Comparison of ENCODE assay signal across 13 cellular contexts in the genomic region with DNA sequence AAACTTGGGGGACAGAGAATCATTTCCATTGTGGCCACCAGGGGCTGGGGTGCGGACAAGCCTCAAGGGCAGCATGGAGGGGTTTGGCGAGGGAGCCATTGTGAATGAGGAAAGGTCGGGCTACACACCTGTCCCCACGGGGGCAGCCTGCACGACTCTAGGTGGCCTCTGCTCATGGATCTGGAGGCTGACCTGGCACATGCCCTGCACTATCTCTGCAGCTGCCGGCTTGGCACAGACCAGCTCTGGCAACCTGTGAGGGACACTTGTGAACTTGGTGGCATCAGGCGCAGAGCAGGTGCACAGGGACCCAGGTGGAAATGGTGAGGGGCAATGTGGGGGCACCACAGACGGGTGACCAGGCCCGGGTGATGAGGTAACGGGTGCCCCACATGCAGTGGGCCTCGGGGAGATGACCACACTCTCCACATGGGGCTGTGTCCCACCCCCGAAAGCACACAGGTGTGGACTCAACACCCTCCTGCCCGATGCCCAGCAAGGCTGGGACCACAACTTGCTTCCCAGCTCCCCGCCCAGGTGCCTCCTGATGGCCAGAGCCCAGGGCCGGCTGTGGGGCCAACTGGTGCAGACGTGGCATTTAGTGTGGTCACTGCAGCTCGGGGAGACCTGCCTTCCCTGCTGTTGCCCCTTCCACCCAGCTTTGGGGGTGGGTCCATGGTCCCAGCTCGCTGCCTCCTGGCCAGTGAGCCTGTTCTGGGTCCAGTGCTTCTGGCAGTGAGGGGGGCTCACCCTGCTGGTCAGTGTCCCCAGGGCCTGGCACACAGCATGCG.
DNase-seq lines count a peak whose midpoint lies in the region; ATAC-seq and TF ChIP-seq lines count a peak whose summit lies in the region.
"Had no signal": no experiment of that assay in that cellular context is flagged by ENCODE, and none has a peak within 500 bp of the region (broad histone marks: within the 10 kb centered on the region; RNA-seq: fewer than 3 reads in every experiment).

No MANE protein-coding gene starts in this region.

- peak; percentile 64 for DNase-seq in Right ventricle myocardium superior
- DNase-seq in left cardiac atrium, result no peak
- DNase-seq in chondrocyte (ENCODE audit: low spot score), result no peak
- DNase-seq in left lobe of liver (ENCODE audit: low spot score), result no peak
- DNase-seq in upper lobe of left lung, result peak; percentile 18 to 56
- DNase-seq in activated naive CD8-positive, alpha-beta T cell treated with anti-CD3 and anti-CD28 coated beads, Interleukin-2, amount 50 U/mL, for 24 hours, result no peak
- no peak for DNase-seq in dermis blood vessel endothelial cell
- no peak for DNase-seq in retina
- DNase-seq: ACHN; NCI-H2081; stimulated activated naive CD4-positive, alpha-beta T cell had no signal

- WGBS in upper lobe of left lung, 2 donors, result 92 to 96% methylated on average over 8 to 16 of the region's 19 CpGs

- no peak overlapping the region for H3K4me3 ChIP-seq in upper lobe of left lung
- H3K4me3 ChIP-seq: cardiac muscle cell, vagina had no signal

- no peak overlapping the region for H3K27ac ChIP-seq in upper lobe of left lung
- H3K27ac ChIP-seq: cardiac muscle cell, vagina had no signal

- no peaks in the 10 kb centered on the region for H3K9me3 Mint-ChIP-seq in chondrocyte (ENCODE audit: low read depth)
- H3K9me3 Mint-ChIP-seq in activated naive CD8-positive, alpha-beta T cell treated with anti-CD3 and anti-CD28 coated beads, Interleukin-2, amount 50 U/mL, for 24 hours, result no peaks in the 10 kb centered on the region

- TF ChIP-seq POLR2A in upper lobe of left lung (IDR thresholded peaks at IDR 0.05), result no peak

- ATAC-seq in Right ventricle myocardium superior (ENCODE audit: poor library complexity) (peak; percentile 42), left cardiac atrium (no peak), left lobe of liver (peak; percentile 71), upper lobe of left lung (ENCODE audit: low FRiP score in 2 of 2) (no peak)
- no peak for ATAC-seq in activated naive CD8-positive, alpha-beta T cell treated with anti-CD3 and anti-CD28 coated beads, Interleukin-2, amount 50 U/mL, for 24 hours

- H3K9me3 ChIP-seq in upper lobe of left lung, result no peaks in the 10 kb centered on the region
- H3K9me3 ChIP-seq: vagina had no signal

- H3K27ac Mint-ChIP-seq in chondrocyte (ENCODE audit: unreplicated experiment), result peak overlapping the region; percentile 36
- H3K27ac Mint-ChIP-seq in activated naive CD8-positive, alpha-beta T cell treated with anti-CD3 and anti-CD28 coated beads, Interleukin-2, amount 50 U/mL, for 24 hours, result no peak overlapping the region

- H3K4me1 Mint-ChIP-seq in chondrocyte (ENCODE audit: low read depth), result peaks cover 18% of the 10 kb centered on the region
- H3K4me1 Mint-ChIP-seq in activated naive CD8-positive, alpha-beta T cell treated with anti-CD3 and anti-CD28 coated beads, Interleukin-2, amount 50 U/mL, for 24 hours, result no peaks in the 10 kb centered on the region

- no peak for TF ChIP-seq CTCF in chondrocyte (IDR thresholded peaks at IDR 0.05)
- no peak for TF ChIP-seq CTCF in upper lobe of left lung (IDR thresholded peaks at IDR 0.05)

- no peak for TF ChIP-seq EP300 in upper lobe of left lung (IDR thresholded peaks at IDR 0.05)

- H3K36me3 ChIP-seq in upper lobe of left lung, result peaks cover 0 to 6% (median 3%) of the 10 kb centered on the region in 4 donors
- H3K36me3 ChIP-seq: cardiac muscle cell, vagina had no signal

- H3K27me3 Mint-ChIP-seq in chondrocyte (ENCODE audit: low read depth), result no peaks in the 10 kb centered on the region
- peaks cover 2% of the 10 kb centered on the region for H3K27me3 Mint-ChIP-seq in activated naive CD8-positive, alpha-beta T cell treated with anti-CD3 and anti-CD28 coated beads, Interleukin-2, amount 50 U/mL, for 24 hours

- peaks cover 12 to 40% (median 16%) of the 10 kb centered on the region in 4 donors for H3K4me1 ChIP-seq in upper lobe of left lung

- H3K27me3 ChIP-seq in upper lobe of left lung, result no peaks in the 10 kb centered on the region
- H3K27me3 ChIP-seq: cardiac muscle cell, vagina had no signal

- H3K4me3 Mint-ChIP-seq in chondrocyte (ENCODE audit: unreplicated experiment), result no peak overlapping the region
- no peak overlapping the region for H3K4me3 Mint-ChIP-seq in activated naive CD8-positive, alpha-beta T cell treated with anti-CD3 and anti-CD28 coated beads, Interleukin-2, amount 50 U/mL, for 24 hours

- intact Hi-C loops in Right ventricle myocardium superior (cut with DNase I), result no loop called here
- intact Hi-C loops in left cardiac atrium (cut with DNase I), result no loop called here

- peaks cover 8% of the 10 kb centered on the region for H3K36me3 Mint-ChIP-seq in chondrocyte (ENCODE audit: low read depth)
- H3K36me3 Mint-ChIP-seq in activated naive CD8-positive, alpha-beta T cell treated with anti-CD3 and anti-CD28 coated beads, Interleukin-2, amount 50 U/mL, for 24 hours (ENCODE audit: low read depth), result no peaks in the 10 kb centered on the region

Comparison
In these comparisons a context has a peak if more than half of its experiments do, and no peak if none do; other contexts are left out.
1. ATAC-seq: peak in Right ventricle myocardium superior (single experiment) and left lobe of liver (single experiment); none in left cardiac atrium (0 of 2), upper lobe of left lung (0 of 2) and activated naive CD8-positive, alpha-beta T cell treated with anti-CD3 and anti-CD28 coated beads, Interleukin-2, amount 50 U/mL, for 24 hours (single experiment).
2. DNase-seq: peak in Right ventricle myocardium superior (single experiment) and upper lobe of left lung (2 of 2); none in left cardiac atrium (single experiment), chondrocyte (single experiment), left lobe of liver (single experiment), activated naive CD8-positive, alpha-beta T cell treated with anti-CD3 and anti-CD28 coated beads, Interleukin-2, amount 50 U/mL, for 24 hours (single experiment), dermis blood vessel endothelial cell (single experiment) and retina (single experiment).